29 cellular contexts compared by ENCODE assay signal in the genomic region with DNA sequence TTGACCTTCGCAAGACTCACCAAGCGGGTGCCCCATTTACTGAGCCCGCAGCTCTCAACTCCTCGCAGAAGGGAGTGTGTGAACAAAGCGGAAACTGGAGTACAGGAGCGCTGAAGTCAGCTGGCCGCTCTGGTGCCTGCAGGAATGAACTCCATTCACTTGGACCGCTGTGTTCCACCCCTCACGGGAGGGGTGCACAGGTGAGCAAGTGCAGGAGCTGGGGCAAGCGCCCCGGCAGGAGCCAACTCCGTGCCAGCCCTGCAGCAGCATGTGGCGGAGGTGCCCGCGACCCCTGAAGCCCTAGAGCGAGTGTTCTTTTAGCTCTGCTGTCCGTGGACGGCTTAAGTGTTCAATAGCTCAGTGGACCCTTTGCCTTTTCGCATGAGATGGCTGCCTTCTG.
"Had no signal": no experiment of that assay in that cellular context is flagged by ENCODE, and none has a peak within 500 bp of the region (broad histone marks: within the 10 kb centered on the region; RNA-seq: fewer than 3 reads in every experiment).

No MANE protein-coding gene starts in this region.

- ATAC-seq: activated CD8-positive, alpha-beta memory T cell treated with anti-CD3 and anti-CD28 coated beads, Interleukin-2, amount 10 ng/mL, durations not matched to agents 7 days and 5 days; activated naive CD8-positive, alpha-beta T cell treated with anti-CD3 and anti-CD28 coated beads, Interleukin-2, amount 50 U/mL, for 24 hours; PC-3 had no signal

- H3K4me3 ChIP-seq: MG63, SJCRH30, SK-N-MC had no signal

- H3K36me3 ChIP-seq: brain microvascular endothelial cell, MG63, SJCRH30 had no signal

- H3K27me3 ChIP-seq: brain microvascular endothelial cell, MG63, SJCRH30 had no signal

- H3K9me3 ChIP-seq: MG63, SJCRH30 had no signal

- H3K27ac ChIP-seq: brain microvascular endothelial cell, RWPE1, SJCRH30, SK-N-MC, VCaP had no signal

- DNase-seq: activated CD4-positive, alpha-beta memory T cell treated with anti-CD3 and anti-CD28 coated beads, Interleukin-2, amount 10 ng/mL, durations not matched to agents 7 days and 5 days; activated CD4-positive, alpha-beta T cell treated with anti-CD3 and anti-CD28 coated beads for 1 hour; activated CD4-positive, alpha-beta T cell treated with anti-CD3 and anti-CD28 coated beads for 48 hours; activated CD4-positive, CD25-positive, alpha-beta regulatory T cell; activated CD8-positive, alpha-beta memory T cell treated with anti-CD3 and anti-CD28 coated beads for 24 hours; activated CD8-positive, alpha-beta memory T cell treated with anti-CD3 and anti-CD28 coated beads, Interleukin-2, amount 10 ng/mL, durations not matched to agents 7 days and 5 days; activated CD8-positive, alpha-beta memory T cell treated with anti-CD3 and anti-CD28 coated beads, Interleukin-2, amount 50 U/mL, for 48 hours; activated effector memory CD4-positive, alpha-beta T cell treated with Interleukin-2 at 50 U/mL for 16 hours; activated naive CD4-positive, alpha-beta T cell treated with anti-CD3 and anti-CD28 coated beads, Interleukin-2, amount 10 ng/mL, durations not matched to agents 7 days and 5 days; activated naive CD8-positive, alpha-beta T cell treated with anti-CD3 and anti-CD28 coated beads, Interleukin-2, amount 50 U/mL, for 24 hours; activated T-cell treated with anti-CD3 and anti-CD28 coated beads, Interleukin-2, amount 50 U/mL, for 48 hours; anterior cingulate cortex; brain microvascular endothelial cell; central memory CD4-positive, alpha-beta T cell; Kasumi-1; KG1; MG63; NCI-H1048; NCI-H1436 treated with DMSO at 0.1 percent for 48 hours; NCI-H1694 treated with DMSO at 0.1 percent for 48 hours; NCI-H2029; NCI-H345; NCI-H524 treated with DMSO at 0.1 percent for 48 hours; PC-3; SJCRH30; T1000 had no signal

- H3K4me1 ChIP-seq: SJCRH30 had no signal
